9 cellular contexts compared by ENCODE assay signal in genomic region chr13:93226065-93226622, GRCh38. TPM values are rescaled to one million over a fixed set of nuclear protein-coding genes. Genes with fewer than 3 reads are reported as not detected.
DNase-seq lines count a peak whose midpoint lies in the region; ATAC-seq and TF ChIP-seq lines count a peak whose summit lies in the region.
"Had no signal": no experiment of that assay in that cellular context is flagged by ENCODE, and none has a peak within 500 bp of the region (broad histone marks: within the 10 kb centered on the region; RNA-seq: fewer than 3 reads in every experiment).

No MANE protein-coding gene starts in this region.

- no peaks in the 10 kb centered on the region for H3K9me3 ChIP-seq in esophagus squamous epithelium

- H3K27me3 ChIP-seq in esophagus squamous epithelium, result peaks cover 0 to 43% (median 0%) of the 10 kb centered on the region in 4 donors

- peaks cover 0 to 26% (median 3%) of the 10 kb centered on the region in 3 donors for H3K4me1 ChIP-seq in esophagus squamous epithelium

- H3K27ac ChIP-seq in esophagus squamous epithelium, result peak overlapping the region in 3 of 4 donors; percentile 25 to 84 (median 34)

- peaks cover 5% of the 10 kb centered on the region for H3K9me3 Mint-ChIP-seq in osteocyte (ENCODE audit: unreplicated experiment)

- ATAC-seq in HG03460 (IDR thresholded peaks at IDR 0.05; ENCODE audit: unreplicated experiment) (no peak), GM18511 (IDR thresholded peaks at IDR 0.05; ENCODE audit: unreplicated experiment) (no peak)

- H3K36me3 Mint-ChIP-seq in osteocyte (ENCODE audit: unreplicated experiment), result peaks cover 5% of the 10 kb centered on the region
- H3K36me3 Mint-ChIP-seq: activated naive CD8-positive, alpha-beta T cell treated with anti-CD3 and anti-CD28 coated beads, Interleukin-2, amount 10 ng/mL, durations not matched to agents 7 days and 5 days had no signal

- TF ChIP-seq POLR2A in esophagus squamous epithelium (IDR thresholded peaks at IDR 0.05), result no peak

- intact Hi-C loops in esophagus squamous epithelium (cut with DNase I), result no loop called here

- H3K27me3 Mint-ChIP-seq in osteocyte (ENCODE audit: unreplicated experiment), result no peaks in the 10 kb centered on the region

- H3K4me3 ChIP-seq in AG10803 (ENCODE audit: low read length) (peak overlapping the region; percentile 76), esophagus squamous epithelium (peak overlapping the region in 3 of 4 donors; percentile 45 to 69 (median 54))

- H3K4me3 Mint-ChIP-seq in osteocyte (ENCODE audit: unreplicated experiment), result peak overlapping the region; percentile 93
- H3K4me3 Mint-ChIP-seq: activated naive CD8-positive, alpha-beta T cell treated with anti-CD3 and anti-CD28 coated beads, Interleukin-2, amount 10 ng/mL, durations not matched to agents 7 days and 5 days had no signal

- peaks cover 41% of the 10 kb centered on the region for H3K4me1 Mint-ChIP-seq in osteocyte (ENCODE audit: unreplicated experiment)
- H3K4me1 Mint-ChIP-seq: activated naive CD8-positive, alpha-beta T cell treated with anti-CD3 and anti-CD28 coated beads, Interleukin-2, amount 10 ng/mL, durations not matched to agents 7 days and 5 days had no signal

- H3K27ac Mint-ChIP-seq in osteocyte (ENCODE audit: unreplicated experiment), result peak overlapping the region; percentile 88
- H3K27ac Mint-ChIP-seq: activated naive CD8-positive, alpha-beta T cell treated with anti-CD3 and anti-CD28 coated beads, Interleukin-2, amount 10 ng/mL, durations not matched to agents 7 days and 5 days had no signal

- 11 to 18% methylated on average over 5 of the region's 5 CpGs for WGBS in esophagus squamous epithelium, 2 donors

- DNase-seq in AG10803 (ENCODE audit: low read depth), result no peak
- peak; percentile 57 for DNase-seq in NCI-H82 (lab: John Stamatoyannopoulos, UW)
- DNase-seq in esophagus squamous epithelium (lab: John Stamatoyannopoulos, UW), result no peak
- no peak for DNase-seq in osteocyte (ENCODE audit: extremely low spot score, unreplicated experiment)
- no peak for DNase-seq in NAMALWA (ENCODE audit: low spot score)
- no peak for DNase-seq in effector CD8-positive, alpha-beta T cell (lab: John Stamatoyannopoulos, UW)
- DNase-seq: activated naive CD8-positive, alpha-beta T cell treated with anti-CD3 and anti-CD28 coated beads, Interleukin-2, amount 10 ng/mL, durations not matched to agents 7 days and 5 days had no signal

- H3K36me3 ChIP-seq in esophagus squamous epithelium, result no peaks in the 10 kb centered on the region

- TF ChIP-seq CTCF in AG10803 (conservative IDR thresholded peaks at IDR 0.05; ENCODE audit: low read length) (no peak), esophagus squamous epithelium (IDR thresholded peaks at IDR 0.05) (no peak), osteocyte (IDR thresholded peaks at IDR 0.05) (no peak)

RNA-seq across cellular contexts. Expression of gene GPC6, which starts 0.5 kb away (rescaled TPM):
- 1 to 10 TPM in 2 of 4 donors, under 1 TPM in 2; 0.57 to 8.6 (median 2.6) TPM for total RNA-seq in esophagus squamous epithelium
- 125 and 128 TPM in 2 replicates for total RNA-seq in osteocyte
- total RNA-seq: activated naive CD8-positive, alpha-beta T cell treated with anti-CD3 and anti-CD28 coated beads, Interleukin-2, amount 10 ng/mL, durations not matched to agents 7 days and 5 days had no signal

Comparison
In these comparisons a context has a peak if more than half of its experiments do, and no peak if none do; other contexts are left out.
1. RNA of gene GPC6, which starts 0.5 kb away (total RNA-seq): 125 to 128 TPM in osteocyte; 0.57 to 8.6 TPM in esophagus squamous epithelium; every median in the first group is over 10 times any median in the second.